2 cellular contexts compared by ENCODE assay signal in genomic region chr12:100962086-100962712, GRCh38.
TF ChIP-seq lines count a peak whose summit lies in the region.

No MANE protein-coding gene starts in this region.

TF ChIP-seq in H1, 55 proteins besides CTCF, POLR2A, EP300 and RAD21 (continued from another document):
- TF ChIP-seq SP2 (IDR thresholded peaks at IDR 0.05; ENCODE audit: low read length) = no peak
- no peak for TF ChIP-seq SIRT6 (IDR thresholded peaks at IDR 0.05; ENCODE audit: low read length)
- no peak for TF ChIP-seq PHF8 (conservative IDR thresholded peaks at IDR 0.05; ENCODE audit: low read depth, low read length)
- no peak for TF ChIP-seq CBX8 (IDR thresholded peaks at IDR 0.05; ENCODE audit: borderline replicate concordance, low read depth, low read length)
- no peak for TF ChIP-seq POLR2AphosphoS5 (IDR thresholded peaks at IDR 0.05; ENCODE audit: low read depth, low read length)
- no peak for TF ChIP-seq RFX5 (IDR thresholded peaks at IDR 0.05; ENCODE audit: borderline replicate concordance, low read depth, low read length)
- no peak for TF ChIP-seq POU5F1 (IDR thresholded peaks at IDR 0.05; ENCODE audit: low read depth, low read length)
- no peak for TF ChIP-seq EGR1 (IDR thresholded peaks at IDR 0.05; ENCODE audit: borderline replicate concordance, low read depth, low read length)
- no peak for TF ChIP-seq TAF7 (optimal IDR thresholded peaks at IDR 0.05; ENCODE audit: borderline replicate concordance, low read depth, low read length)
- no peak for TF ChIP-seq ATF2 (IDR thresholded peaks at IDR 0.05; ENCODE audit: low read length)
- no peak for TF ChIP-seq SAP30 (IDR thresholded peaks at IDR 0.05; ENCODE audit: insufficient read depth, insufficient replicate concordance, low read length)
- TF ChIP-seq USF2 (IDR thresholded peaks at IDR 0.05; ENCODE audit: low read length) = no peak
- TF ChIP-seq KDM1A (IDR thresholded peaks at IDR 0.05; ENCODE audit: borderline replicate concordance, low read length) = no peak

TF ChIP-seq in HEK293T, 16 proteins besides CTCF, POLR2A, EP300 and RAD21 (continued from another document):
- TF ChIP-seq HDGF (IDR thresholded peaks at IDR 0.05; ENCODE audit: borderline replicate concordance) (no peak), FOXA1 (IDR thresholded peaks at IDR 0.05) (no peak), SUZ12 (IDR thresholded peaks at IDR 0.05) (no peak), ARNT (IDR thresholded peaks at IDR 0.05) (no peak), NFRKB (IDR thresholded peaks at IDR 0.05) (no peak), FOXM1 (IDR thresholded peaks at IDR 0.05; ENCODE audit: borderline replicate concordance) (no peak), BHLHE40 (IDR thresholded peaks at IDR 0.05; ENCODE audit: borderline replicate concordance) (no peak), PKNOX1 (IDR thresholded peaks at IDR 0.05) (no peak), TARDBP (IDR thresholded peaks at IDR 0.05) (no peak), SP1 (IDR thresholded peaks at IDR 0.05) (no peak), LEF1 (IDR thresholded peaks at IDR 0.05; ENCODE audit: borderline replicate concordance) (no peak)
